In the genomic region with DNA sequence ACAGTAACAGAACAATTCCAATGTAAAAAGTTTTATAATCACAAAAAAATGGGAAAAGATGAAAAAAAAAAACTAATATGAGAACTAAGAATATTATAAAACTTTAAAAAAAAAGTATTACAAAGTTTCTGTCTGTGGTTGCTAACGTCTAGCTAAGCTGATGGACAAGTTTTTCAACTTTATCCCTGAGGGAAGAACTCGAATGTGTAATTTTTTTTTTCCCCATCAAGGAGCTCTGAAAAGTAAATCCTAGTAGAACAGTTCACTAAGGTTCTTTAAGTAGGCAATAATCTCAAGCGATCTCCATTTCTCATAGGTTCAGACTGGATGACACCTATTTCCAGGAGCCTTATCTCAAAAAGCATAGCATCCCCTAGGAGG, we compare ENCODE assay signal across 10 cellular contexts.
"Had no signal": no experiment of that assay in that cellular context is flagged by ENCODE, and none has a peak within 500 bp of the region (broad histone marks: within the 10 kb centered on the region; RNA-seq: fewer than 3 reads in every experiment).

No MANE protein-coding gene starts in this region.

- H3K9me3 Mint-ChIP-seq: activated naive CD4-positive, alpha-beta T cell treated with anti-CD3 and anti-CD28 coated beads, Interleukin-2, amount 10 ng/mL, durations not matched to agents 7 days and 5 days; mesothelial cell of epicardium; neural crest cell; stimulated activated naive CD8-positive, alpha-beta T cell treated with anti-CD3 and anti-CD28 coated beads, Interleukin-15, Interleukin-2, amounts not matched to agents 100 ng/mL and 50 ng/mL, for 24 hours had no signal

- H3K36me3 Mint-ChIP-seq: mesothelial cell of epicardium had no signal

- H3K27me3 ChIP-seq: heart right ventricle, uterus had no signal

- H3K36me3 ChIP-seq: heart right ventricle, thoracic aorta, uterus had no signal

- H3K27ac ChIP-seq: heart right ventricle, thoracic aorta, uterus had no signal

- DNase-seq: activated naive CD4-positive, alpha-beta T cell treated with anti-CD3 and anti-CD28 coated beads, Interleukin-2, amount 10 ng/mL, durations not matched to agents 7 days and 5 days; foreskin melanocyte; heart right ventricle; islet precursor cell; T-helper 17 cell; uterus had no signal

- ATAC-seq: heart right ventricle, T-helper 17 cell had no signal

- H3K27ac Mint-ChIP-seq: activated naive CD4-positive, alpha-beta T cell treated with anti-CD3 and anti-CD28 coated beads, Interleukin-2, amount 10 ng/mL, durations not matched to agents 7 days and 5 days; mesothelial cell of epicardium; stimulated activated naive CD8-positive, alpha-beta T cell treated with anti-CD3 and anti-CD28 coated beads, Interleukin-15, Interleukin-2, amounts not matched to agents 100 ng/mL and 50 ng/mL, for 24 hours; T-helper 17 cell had no signal

- H3K4me3 Mint-ChIP-seq: activated naive CD4-positive, alpha-beta T cell treated with anti-CD3 and anti-CD28 coated beads, Interleukin-2, amount 10 ng/mL, durations not matched to agents 7 days and 5 days; mesothelial cell of epicardium; neural crest cell; T-helper 17 cell had no signal

- H3K27me3 Mint-ChIP-seq: activated naive CD4-positive, alpha-beta T cell treated with anti-CD3 and anti-CD28 coated beads, Interleukin-2, amount 10 ng/mL, durations not matched to agents 7 days and 5 days; stimulated activated naive CD8-positive, alpha-beta T cell treated with anti-CD3 and anti-CD28 coated beads, Interleukin-15, Interleukin-2, amounts not matched to agents 100 ng/mL and 50 ng/mL, for 24 hours; T-helper 17 cell had no signal

- H3K4me1 Mint-ChIP-seq: T-helper 17 cell had no signal

- H3K4me3 ChIP-seq: heart right ventricle, thoracic aorta, uterus had no signal

- H3K9me3 ChIP-seq: heart right ventricle, thoracic aorta, uterus had no signal
